ENCODE assay signal across 8 cellular contexts in the genomic region with DNA sequence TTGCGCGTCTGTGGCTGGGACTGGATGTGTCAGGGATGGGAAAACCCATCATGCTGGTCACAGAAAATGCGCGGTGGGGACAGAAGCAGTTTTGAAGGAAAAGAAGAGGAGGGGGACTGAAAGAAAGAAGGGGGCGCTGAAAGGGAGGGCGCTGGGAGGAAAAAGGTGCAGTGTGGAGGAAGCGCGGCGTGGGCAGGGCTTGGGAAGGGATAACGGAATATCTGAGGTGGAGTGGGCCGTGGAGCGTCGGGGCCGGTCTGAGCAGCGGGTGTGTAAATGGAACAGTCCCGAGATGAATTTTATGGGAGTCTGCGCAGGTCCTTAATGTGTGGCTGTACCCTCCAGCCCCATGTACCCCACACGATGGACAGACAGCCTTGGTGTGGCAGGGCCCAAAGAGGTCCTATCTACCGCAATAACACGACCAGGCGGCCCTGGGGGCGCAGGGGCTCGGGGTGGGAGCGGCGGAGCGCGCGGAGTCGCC. TPM values are rescaled to one million over a fixed set of nuclear protein-coding genes. Genes with fewer than 3 reads are reported as not detected.
DNase-seq lines count a peak whose midpoint lies in the region; ATAC-seq, FAIRE-seq and TF ChIP-seq lines count a peak whose summit lies in the region.

No MANE protein-coding gene starts in this region.

- TF ChIP-seq POLR2A in esophagus muscularis mucosa (IDR thresholded peaks at IDR 0.05; ENCODE audit: low read depth) (no peak), prostate gland (IDR thresholded peaks at IDR 0.05) (no peak)

- H3K36me3 ChIP-seq in SJCRH30 (no peaks in the 10 kb centered on the region), esophagus muscularis mucosa (peaks cover 0 to 1% (median 0%) of the 10 kb centered on the region in 4 donors), prostate gland (no peaks in the 10 kb centered on the region)

- DNase-seq in activated T-cell treated with anti-CD3 and anti-CD28 coated beads, Interleukin-2, amount 50 U/mL, for 72 hours: peak in 1 of 2 donors; percentile 18
- DNase-seq in activated T-cell treated with anti-CD3 and anti-CD28 coated beads, Interleukin-2, amount 50 U/mL, for 1 hour: no peak
- DNase-seq in SJCRH30 (no peak), esophagus muscularis mucosa (ENCODE audit: extremely low spot score) (no peak), prostate gland (ENCODE audit: low spot score) (no peak), NCI-H2029 treated with DMSO at 0.1 percent for 48 hours (lab: John Stamatoyannopoulos, UW) (no peak), urothelium cell line (ENCODE audit: low spot score) (no peak), putamen (ENCODE audit: low spot score) (no peak)

- peaks cover 45% of the 10 kb centered on the region for H3K4me1 ChIP-seq in SJCRH30
- peaks cover 82 to 100% (median 95%) of the 10 kb centered on the region in 4 donors for H3K4me1 ChIP-seq in esophagus muscularis mucosa
- peaks cover 12% of the 10 kb centered on the region for H3K4me1 ChIP-seq in prostate gland (replicated peaks)

- H3K9me3 ChIP-seq in SJCRH30 (replicated peaks) (no peaks in the 10 kb centered on the region), esophagus muscularis mucosa (no peaks in the 10 kb centered on the region), prostate gland (no peaks in the 10 kb centered on the region)

- no peak for TF ChIP-seq EP300 in esophagus muscularis mucosa (IDR thresholded peaks at IDR 0.05)

- no peak for FAIRE-seq in urothelium cell line (lab: Jason Lieb, UNC)

- H3K27me3 ChIP-seq in SJCRH30: no peaks in the 10 kb centered on the region
- no peaks in the 10 kb centered on the region for H3K27me3 ChIP-seq in esophagus muscularis mucosa
- H3K27me3 ChIP-seq in prostate gland (replicated peaks; ENCODE audit: insufficient read depth): no peaks in the 10 kb centered on the region

- ATAC-seq in activated T-cell treated with anti-CD3 and anti-CD28 coated beads, Interleukin-2, amount 50 U/mL, for 72 hours (replicated peaks in 1 of 2): no peak

- no peak overlapping the region for H3K27ac Mint-ChIP-seq in activated T-cell treated with anti-CD3 and anti-CD28 coated beads, Interleukin-2, amount 50 U/mL, for 72 hours

- no peaks in the 10 kb centered on the region for H3K9me3 Mint-ChIP-seq in activated T-cell treated with anti-CD3 and anti-CD28 coated beads, Interleukin-2, amount 50 U/mL, for 72 hours

- peaks cover 53% of the 10 kb centered on the region for H3K4me1 Mint-ChIP-seq in activated T-cell treated with anti-CD3 and anti-CD28 coated beads, Interleukin-2, amount 50 U/mL, for 72 hours (ENCODE audit: low read depth)

- TF ChIP-seq CTCF in esophagus muscularis mucosa (IDR thresholded peaks at IDR 0.05) (no peak), prostate gland (IDR thresholded peaks at IDR 0.05) (no peak)

- H3K36me3 Mint-ChIP-seq in activated T-cell treated with anti-CD3 and anti-CD28 coated beads, Interleukin-2, amount 50 U/mL, for 72 hours (ENCODE audit: insufficient read depth in 2 of 2): peaks cover 0 to 1% of the 10 kb centered on the region in 2 donors

- peak overlapping the region; percentile 89 to 95 for H3K4me3 Mint-ChIP-seq in activated T-cell treated with anti-CD3 and anti-CD28 coated beads, Interleukin-2, amount 50 U/mL, for 72 hours

- intact Hi-C loops in esophagus muscularis mucosa (cut with DNase I) (no loop called here), prostate gland (cut with DNase I) (no loop called here)

- H3K4me3 ChIP-seq in SJCRH30: peak overlapping the region; percentile 80
- peak overlapping the region; percentile 73 to 82 (median 77) for H3K4me3 ChIP-seq in esophagus muscularis mucosa
- peak overlapping the region; percentile 54 to 55 for H3K4me3 ChIP-seq in prostate gland

- 4% methylated on average over 17 of the region's 29 CpGs for WGBS in esophagus muscularis mucosa
- WGBS in prostate gland: 5% methylated on average over 24 of the region's 29 CpGs

- H3K27ac ChIP-seq in SJCRH30 (peak overlapping the region; percentile 46; the same call in 1 of the 2 replicates), esophagus muscularis mucosa (replicated peaks in 1 of 4) (peak overlapping the region; percentile 95 to 98 (median 96)), prostate gland (peak overlapping the region; percentile 78 to 89)

- no peaks in the 10 kb centered on the region for H3K27me3 Mint-ChIP-seq in activated T-cell treated with anti-CD3 and anti-CD28 coated beads, Interleukin-2, amount 50 U/mL, for 72 hours (ENCODE audit: low read depth)

RNA-seq across cellular contexts. Expression of a gene that starts 0.4 kb away (rescaled TPM):
- 10 to 100 TPM; 21.7 to 28.0 TPM for total RNA-seq in activated T-cell treated with anti-CD3 and anti-CD28 coated beads, Interleukin-2, amount 50 U/mL, for 72 hours
- 102 and 109 TPM in 2 replicates for total RNA-seq in SJCRH30 (2014; rRNA removed; shearing (Covaris generic))
- 100 to 1,000 TPM in 3 of 4 donors, 10 to 100 TPM in 1; 68.9 to 159 (median 138) TPM for total RNA-seq in esophagus muscularis mucosa
- 10 to 100 TPM; 18.5 to 58.9 TPM for total RNA-seq in prostate gland

RNA-seq across cellular contexts. Expression of a gene that starts 6.3 kb away (rescaled TPM):
- total RNA-seq in activated T-cell treated with anti-CD3 and anti-CD28 coated beads, Interleukin-2, amount 50 U/mL, for 72 hours: not detected
- 106 and 116 TPM in 2 replicates for total RNA-seq in SJCRH30 (2014; rRNA removed; shearing (Covaris generic))
- not detected for total RNA-seq in esophagus muscularis mucosa
- not detected for total RNA-seq in prostate gland

RNA-seq across cellular contexts. Expression of a gene that starts 23.9 kb away (rescaled TPM):
- total RNA-seq in activated T-cell treated with anti-CD3 and anti-CD28 coated beads, Interleukin-2, amount 50 U/mL, for 72 hours: 1,000 to 10,000 TPM in 1 of 2 donors, 100 to 1,000 TPM in 1; 915 to 1,109 TPM
- 1,351 and 1,358 TPM in 2 replicates for total RNA-seq in SJCRH30 (2014; rRNA removed; shearing (Covaris generic))
- total RNA-seq in esophagus muscularis mucosa (100 to 1,000 TPM; 356 to 729 (median 499) TPM), prostate gland (100 to 1,000 TPM; 650 to 805 TPM)

RNA-seq across cellular contexts. Expression of a gene that starts 34.3 kb away (rescaled TPM):
- 10 to 100 TPM; 13.9 to 16.9 TPM for total RNA-seq in activated T-cell treated with anti-CD3 and anti-CD28 coated beads, Interleukin-2, amount 50 U/mL, for 72 hours
- total RNA-seq in SJCRH30 (2014; rRNA removed; shearing (Covaris generic)): 27.8 and 28.5 TPM in 2 replicates
- total RNA-seq in esophagus muscularis mucosa (10 to 100 TPM; 22.8 to 37.9 (median 32.6) TPM), prostate gland (10 to 100 TPM; 44.5 to 59.9 TPM)

RNA-seq across cellular contexts. Expression of a gene that starts 42.3 kb away (rescaled TPM):
- total RNA-seq in activated T-cell treated with anti-CD3 and anti-CD28 coated beads, Interleukin-2, amount 50 U/mL, for 72 hours: 10 to 100 TPM; 18.1 to 19.8 TPM
- 7.8 and 9.6 TPM in 2 replicates for total RNA-seq in SJCRH30 (2014; rRNA removed; shearing (Covaris generic))
- total RNA-seq in esophagus muscularis mucosa: 10 to 100 TPM in 1 of 4 donors, 1 to 10 TPM in 3; 7.0 to 10.4 (median 8.5) TPM
- total RNA-seq in prostate gland: 10 to 100 TPM; 20.8 to 34.4 TPM

Comparison
In these comparisons a context has a peak if more than half of its experiments do, and no peak if none do; other contexts are left out.
1. RNA of a gene that starts 6.3 kb away (total RNA-seq): 106 to 116 TPM in SJCRH30; not detected in activated T-cell treated with anti-CD3 and anti-CD28 coated beads, Interleukin-2, amount 50 U/mL, for 72 hours, not detected in esophagus muscularis mucosa and not detected in prostate gland; every median in the first group is over 100 times any median in the second.
2. Peak in every context shown above with its lines, with median percentiles within 50 percentile points of each other: H3K27ac ChIP-seq and H3K4me3 ChIP-seq.